8 cellular contexts compared by ENCODE assay signal in the genomic region with DNA sequence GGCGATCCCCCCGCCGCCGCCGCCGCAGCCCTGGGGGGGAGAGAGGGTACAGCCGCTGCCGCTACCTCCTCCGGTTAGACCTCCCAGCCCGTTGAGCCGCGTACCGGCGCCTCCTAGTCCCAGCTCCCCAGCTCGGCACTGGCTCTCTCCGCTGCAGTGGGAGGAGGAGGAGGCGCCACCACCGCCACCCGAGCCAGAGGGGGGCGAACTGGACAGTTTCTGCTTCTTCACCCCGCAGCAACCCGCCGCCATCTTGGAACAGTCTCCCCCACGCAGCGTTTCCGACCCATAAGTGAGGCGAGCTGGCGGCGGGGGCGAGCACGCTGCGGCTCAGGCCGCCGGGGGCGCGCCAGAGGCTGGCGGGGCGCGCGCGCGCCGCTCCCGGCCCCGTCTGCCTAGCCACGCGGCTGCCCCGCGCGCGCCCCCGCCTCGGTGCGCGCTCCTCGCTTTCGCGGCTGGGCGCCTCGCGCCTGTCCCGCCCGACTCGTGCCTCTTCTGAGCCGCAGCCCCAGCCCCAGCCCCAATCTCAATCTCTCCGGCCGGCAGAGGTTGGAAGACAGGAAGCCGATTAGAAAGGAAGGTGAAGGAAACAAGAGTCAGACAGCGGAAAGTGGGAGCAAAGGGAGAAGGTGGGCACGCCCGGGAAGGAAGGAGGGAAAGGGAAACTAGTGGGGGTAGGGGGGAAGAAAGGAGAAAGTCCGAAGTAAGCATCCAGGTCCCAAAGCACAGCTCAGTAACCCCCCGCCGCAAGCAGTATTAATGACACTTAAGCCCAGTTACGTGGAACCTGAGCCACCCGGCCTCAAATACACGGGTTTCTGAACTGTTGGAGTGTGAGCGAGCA. TPM values are rescaled to one million over a fixed set of nuclear protein-coding genes. Genes with fewer than 3 reads are reported as not detected.
DNase-seq lines count a peak whose midpoint lies in the region; ATAC-seq, FAIRE-seq and TF ChIP-seq lines count a peak whose summit lies in the region.

A gene (minus strand): TSS at position 266 of the 844 bp plus-strand sequence. CDS start 14 bp downstream, at position 252.

- H3K4me3 ChIP-seq in pancreas (peak within 1 kb of the TSS; percentile 43 to 62 (median 56)), tibial artery (peak within 1 kb of the TSS; percentile 86)

- no peak for FAIRE-seq in pancreas (lab: Jason Lieb, UNC)

- DNase-seq in GM10248 (ENCODE audit: extremely low spot score) (peak; percentile 76), NCI-H1092 (lab: John Stamatoyannopoulos, UW) (peak; percentile 75), SKM-1 (lab: John Stamatoyannopoulos, UW; ENCODE audit: unreplicated experiment) (peak; percentile 39), Right ventricle myocardium inferior (ENCODE audit: missing footprints) (peak; percentile 90), pancreas (peak; percentile 73 to 87 (median 79)), tibial artery (peak; percentile 72 to 85)
- DNase-seq in activated naive CD4-positive, alpha-beta T cell treated with anti-CD3 and anti-CD28 coated beads, Interleukin-2, amount 50 U/mL, for 72 hours (ENCODE audit: low spot score in 2 of 2): peak; percentile 73 to 79

- WGBS in pancreas, 2 donors: 0 to 16% methylated on average over 61 to 78 of the region's 78 CpGs

- TF ChIP-seq CTCF in GM10248 (IDR thresholded peaks at IDR 0.05; ENCODE audit: control extremely low read depth, extremely low read depth, low read depth, missing control alignments) (no peak), pancreas (IDR thresholded peaks at IDR 0.05) (no peak), tibial artery (IDR thresholded peaks at IDR 0.05) (peak in 1 of 2 experiments; percentile 18)

- H3K27me3 ChIP-seq in pancreas (no peaks in the 10 kb centered on the region), tibial artery (no peaks in the 10 kb centered on the region)

- intact Hi-C loops in Right ventricle myocardium inferior (cut with DNase I): loop anchor here (5.0 kb wide), 1 partner anchor 156 kb away; no protein-coding TSS in a partner anchor
- intact Hi-C loops in pancreas (cut with DNase I): no loop called here
- intact Hi-C loops in tibial artery (cut with DNase I; ENCODE audit: low total_unique reads): no loop called here

- POLR2A ChIA-PET in GM10248 (lab: Yijun Ruan, JAX): no interaction called here

- H3K27ac ChIP-seq in pancreas (peak within 1 kb of the TSS; percentile 67 to 89 (median 80)), tibial artery (peak within 1 kb of the TSS; percentile 75 to 86)

- H3K27ac Mint-ChIP-seq in activated naive CD4-positive, alpha-beta T cell treated with anti-CD3 and anti-CD28 coated beads, Interleukin-2, amount 50 U/mL, for 72 hours: peak within 1 kb of the TSS; percentile 92 to 96

- H3K9me3 Mint-ChIP-seq in activated naive CD4-positive, alpha-beta T cell treated with anti-CD3 and anti-CD28 coated beads, Interleukin-2, amount 50 U/mL, for 72 hours: no peaks in the 10 kb centered on the region

- CTCF ChIA-PET in GM10248 (lab: Yijun Ruan, JAX): interaction anchor here (0.9 to 1.8 kb wide), 10 partner anchors 10 to 157 kb away, joined by 3 to 6 read pairs (median 3); no protein-coding TSS in a partner anchor

- H3K4me1 ChIP-seq in pancreas: no peaks in the 10 kb centered on the region
- H3K4me1 ChIP-seq in tibial artery: no peaks in the 10 kb centered on the region

- ATAC-seq in HG02588 (IDR thresholded peaks at IDR 0.05; ENCODE audit: unreplicated experiment) (peak; percentile 84), Right ventricle myocardium inferior (peak; percentile 99), pancreas (peak; percentile 92 to 96 (median 94))
- ATAC-seq in activated naive CD4-positive, alpha-beta T cell treated with anti-CD3 and anti-CD28 coated beads, Interleukin-2, amount 50 U/mL, for 72 hours: peak; percentile 92 to 96

- H3K36me3 Mint-ChIP-seq in activated naive CD4-positive, alpha-beta T cell treated with anti-CD3 and anti-CD28 coated beads, Interleukin-2, amount 50 U/mL, for 72 hours: peaks cover 0 to 6% of the 10 kb centered on the region in 2 donors

- no peaks in the 10 kb centered on the region for H3K36me3 ChIP-seq in pancreas
- H3K36me3 ChIP-seq in tibial artery: no peaks in the 10 kb centered on the region

- H3K9me3 ChIP-seq in pancreas (no peaks in the 10 kb centered on the region), tibial artery (no peaks in the 10 kb centered on the region)

RNA-seq across cellular contexts. Expression of the gene that starts here (rescaled TPM):
- 1 to 10 TPM; 4.1 to 8.7 TPM for total RNA-seq in activated naive CD4-positive, alpha-beta T cell treated with anti-CD3 and anti-CD28 coated beads, Interleukin-2, amount 50 U/mL, for 72 hours
- 1.1 TPM for total RNA-seq in Right ventricle myocardium inferior
- total RNA-seq in pancreas: 1 to 10 TPM; 1.7 to 4.1 (median 2.7) TPM
- polyA plus RNA-seq in pancreas: 1 to 10 TPM; 1.4 to 1.8 TPM

Comparison
In these comparisons a context has a peak if more than half of its experiments do, and no peak if none do; other contexts are left out.
1. Peak in every context shown above with its lines: DNase-seq, ATAC-seq, H3K4me3 ChIP-seq and H3K27ac ChIP-seq.
2. DNase-seq: peak in every context shown above with its lines; median percentile 90 in Right ventricle myocardium inferior; 79 in pancreas; 78 in tibial artery; 76 in GM10248; 76 in activated naive CD4-positive, alpha-beta T cell treated with anti-CD3 and anti-CD28 coated beads, Interleukin-2, amount 50 U/mL, for 72 hours; 75 in NCI-H1092; 39 in SKM-1.